Comparison of ENCODE assay signal across 1 cellular context in the genomic region with DNA sequence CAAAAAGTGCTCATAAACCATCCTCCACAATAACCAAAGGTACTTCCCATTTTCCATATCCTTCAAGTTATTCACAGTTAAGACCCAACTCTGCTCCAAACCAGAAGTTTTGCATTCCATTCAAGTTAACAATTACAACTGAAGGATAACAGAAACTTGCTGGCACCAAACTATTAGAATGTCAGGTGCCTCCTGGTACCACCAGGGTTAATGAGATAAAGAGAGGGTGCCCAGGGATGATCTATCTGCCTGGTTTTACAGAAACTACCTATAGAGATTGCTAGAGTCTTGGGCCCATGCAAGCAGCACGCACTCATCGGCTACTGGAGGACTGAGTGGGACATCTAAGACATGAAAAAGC.
TF ChIP-seq lines count a peak whose summit lies in the region.

No MANE protein-coding gene starts in this region.

TF ChIP-seq in IMR-90, 13 proteins besides CTCF, POLR2A, EP300 and RAD21 (continued from another document):
- no peak for TF ChIP-seq ELK1 (IDR thresholded peaks at IDR 0.05; ENCODE audit: borderline replicate concordance, low read depth, low read length)
